1 cellular context compared by ENCODE assay signal in genomic region chr19:46390866-46391265, GRCh38.
TF ChIP-seq lines count a peak whose summit lies in the region.

No MANE protein-coding gene starts in this region.

TF ChIP-seq in H1, 55 proteins besides CTCF, POLR2A, EP300 and RAD21:
- TF ChIP-seq POU5F1 (IDR thresholded peaks at IDR 0.05; ENCODE audit: low read depth, low read length) (no peak), RXRA (IDR thresholded peaks at IDR 0.05; ENCODE audit: insufficient read depth, low read depth, low read length) (no peak), TAF1 (IDR thresholded peaks at IDR 0.05; ENCODE audit: low read depth, low read length) (no peak), POLR2AphosphoS5 (IDR thresholded peaks at IDR 0.05; ENCODE audit: low read depth, low read length) (no peak), CHD7 (IDR thresholded peaks at IDR 0.05; ENCODE audit: insufficient replicate concordance, low read length) (no peak), SIX5 (IDR thresholded peaks at IDR 0.05; ENCODE audit: low read depth, low read length) (no peak), EGR1 (IDR thresholded peaks at IDR 0.05; ENCODE audit: borderline replicate concordance, low read depth, low read length) (no peak), KDM5A (IDR thresholded peaks at IDR 0.05; ENCODE audit: low read length) (no peak), MAFK (IDR thresholded peaks at IDR 0.05; ENCODE audit: low read depth, low read length) (no peak), CTBP2 (IDR thresholded peaks at IDR 0.05; ENCODE audit: borderline replicate concordance, insufficient read depth, insufficient read length, low read length) (no peak), SP2 (IDR thresholded peaks at IDR 0.05; ENCODE audit: low read length) (no peak), BACH1 (IDR thresholded peaks at IDR 0.05; ENCODE audit: low read length) (no peak), GTF2F1 (IDR thresholded peaks at IDR 0.05; ENCODE audit: borderline replicate concordance, low read depth, low read length) (no peak), TBP (IDR thresholded peaks at IDR 0.05; ENCODE audit: low read depth, low read length) (no peak), CHD1 (IDR thresholded peaks at IDR 0.05; ENCODE audit: low read depth, low read length) (no peak), ATF2 (IDR thresholded peaks at IDR 0.05; ENCODE audit: low read length) (no peak), SIN3A (conservative IDR thresholded peaks at IDR 0.05 in 1 of 2, IDR thresholded peaks at IDR 0.05 in 1 of 2; ENCODE audit: low read depth in 1 of 2, low read length in 2 of 2) (no peak), TEAD4 (IDR thresholded peaks at IDR 0.05; ENCODE audit: low read depth, low read length) (no peak), CEBPB (IDR thresholded peaks at IDR 0.05; ENCODE audit: low read depth, low read length) (no peak), EZH2 (IDR thresholded peaks at IDR 0.05; ENCODE audit: low read depth, low read length, severe bottlenecking) (no peak)
